Comparison of ENCODE assay signal across 13 cellular contexts in genomic region chr5:52682492-52682891, GRCh38.
A peak's percentile ranks its signal among the peaks of the same experiment; 100 is the strongest.
DNase-seq lines count a peak whose midpoint lies in the region; ATAC-seq and TF ChIP-seq lines count a peak whose summit lies in the region.
"Had no signal": no experiment of that assay in that cellular context is flagged by ENCODE, and none has a peak within 500 bp of the region (broad histone marks: within the 10 kb centered on the region; RNA-seq: fewer than 3 reads in every experiment).

No MANE protein-coding gene starts in this region.

- CTCF ChIA-PET in CD4-positive, alpha-beta T cell (lab: Charles Lee) = no interaction called here

- no peak overlapping the region for H3K4me3 Mint-ChIP-seq in endodermal cell
- no peak overlapping the region for H3K4me3 Mint-ChIP-seq in nephron progenitor cell
- H3K4me3 Mint-ChIP-seq in CD4-positive, alpha-beta T cell = no peak overlapping the region
- H3K4me3 Mint-ChIP-seq: CD4-positive, CD25-positive, alpha-beta regulatory T cell had no signal

- no peak overlapping the region for H3K9ac ChIP-seq in endodermal cell (ENCODE audit: extremely low read depth, low read length, poor library complexity, severe bottlenecking)
- H3K9ac ChIP-seq: BLaER1 had no signal

- DNase-seq in right cardiac atrium (peak in 2 of 3 donors; percentile 26 to 30), Right ventricle myocardium superior (no peak), endodermal cell (peak; percentile 78), nephron progenitor cell (peak; percentile 10), retina (no peak), NCI-H526 treated with DMSO at 0.1 percent for 48 hours (lab: John Stamatoyannopoulos, UW) (no peak)
- DNase-seq in CD4-positive, alpha-beta T cell = no peak
- DNase-seq: 8988T; AML-193; CD4-positive, CD25-positive, alpha-beta regulatory T cell; DMS79 had no signal

- H3K9me3 Mint-ChIP-seq in endodermal cell (no peaks in the 10 kb centered on the region), nephron progenitor cell (no peaks in the 10 kb centered on the region)
- no peaks in the 10 kb centered on the region for H3K9me3 Mint-ChIP-seq in CD4-positive, alpha-beta T cell

- H3K27me3 ChIP-seq in right cardiac atrium (ENCODE audit: control insufficient read depth, insufficient read depth) (no peaks in the 10 kb centered on the region), endodermal cell (ENCODE audit: control insufficient read depth, insufficient read depth, low read length, poor library complexity, severe bottlenecking) (no peaks in the 10 kb centered on the region)
- no peaks in the 10 kb centered on the region for H3K27me3 ChIP-seq in CD4-positive, alpha-beta T cell (ENCODE audit: control insufficient read depth, insufficient read depth, low read length)
- H3K27me3 ChIP-seq: BLaER1 had no signal

- ATAC-seq in right cardiac atrium = no peak
- no peak for ATAC-seq in Right ventricle myocardium superior (ENCODE audit: poor library complexity)
- ATAC-seq in CD4-positive, alpha-beta T cell (ENCODE audit: poor library complexity) = no peak

- TF ChIP-seq CTCF in endodermal cell (conservative IDR thresholded peaks at IDR 0.05) (no peak), nephron progenitor cell (IDR thresholded peaks at IDR 0.05) (no peak)
- no peak for TF ChIP-seq CTCF in CD4-positive, alpha-beta T cell (IDR thresholded peaks at IDR 0.05)

- POLR2A ChIA-PET in CD4-positive, alpha-beta T cell (lab: Charles Lee) = no interaction called here

- 69% methylated on average over 7 of the region's 7 CpGs for WGBS in right cardiac atrium
- 70 to 88% methylated on average over 4 to 7 of the region's 7 CpGs for WGBS in endodermal cell (ENCODE audit: insufficient coverage in 1 of 2, insufficient read length in 1 of 2), 2 experiments

- H3K36me3 Mint-ChIP-seq in endodermal cell (ENCODE audit: low read depth) = no peaks in the 10 kb centered on the region
- H3K36me3 Mint-ChIP-seq in nephron progenitor cell (ENCODE audit: low read depth) = no peaks in the 10 kb centered on the region
- H3K36me3 Mint-ChIP-seq in CD4-positive, alpha-beta T cell (ENCODE audit: low read depth) = no peaks in the 10 kb centered on the region
- H3K36me3 Mint-ChIP-seq: CD4-positive, CD25-positive, alpha-beta regulatory T cell had no signal

- no peak overlapping the region for H3K27ac ChIP-seq in right cardiac atrium (ENCODE audit: low read length)
- no peak overlapping the region for H3K27ac ChIP-seq in endodermal cell (ENCODE audit: low read depth, low read length)
- H3K27ac ChIP-seq in CD4-positive, alpha-beta T cell (ENCODE audit: low read depth, low read length) = no peak overlapping the region
- H3K27ac ChIP-seq: BLaER1, HL-60 had no signal

- H3K36me3 ChIP-seq in endodermal cell (ENCODE audit: control insufficient read depth, insufficient read depth, low read length) = no peaks in the 10 kb centered on the region
- H3K36me3 ChIP-seq: BLaER1 had no signal

- H3K27me3 Mint-ChIP-seq in endodermal cell (ENCODE audit: insufficient read depth) (no peaks in the 10 kb centered on the region), nephron progenitor cell (ENCODE audit: low read depth, poor library complexity) (no peaks in the 10 kb centered on the region)
- H3K27me3 Mint-ChIP-seq in CD4-positive, alpha-beta T cell = peaks cover 8% of the 10 kb centered on the region
- H3K27me3 Mint-ChIP-seq: CD4-positive, CD25-positive, alpha-beta regulatory T cell had no signal

- intact Hi-C loops in right cardiac atrium (cut with DNase I) = no loop called here
- intact Hi-C loops in Right ventricle myocardium superior (cut with DNase I) = no loop called here
- intact Hi-C loops in CD4-positive, alpha-beta T cell (cut with DNase I, micrococcal nuclease) = no loop called here

- H3K4me3 ChIP-seq in right cardiac atrium (ENCODE audit: low read length) = no peak overlapping the region
- H3K4me3 ChIP-seq in endodermal cell (ENCODE audit: low read length) = no peak overlapping the region
- H3K4me3 ChIP-seq: BLaER1 had no signal

- H3K4me1 ChIP-seq in right cardiac atrium (ENCODE audit: control insufficient read depth, insufficient read depth, low read length) (no peaks in the 10 kb centered on the region), endodermal cell (ENCODE audit: control insufficient read depth, insufficient read depth, low read length) (no peaks in the 10 kb centered on the region)
- H3K4me1 ChIP-seq: BLaER1 had no signal

- H3K27ac Mint-ChIP-seq in endodermal cell (no peak overlapping the region), nephron progenitor cell (no peak overlapping the region)
- H3K27ac Mint-ChIP-seq in CD4-positive, alpha-beta T cell = no peak overlapping the region
- H3K27ac Mint-ChIP-seq: CD4-positive, CD25-positive, alpha-beta regulatory T cell had no signal

- H3K9me3 ChIP-seq in right cardiac atrium (ENCODE audit: control insufficient read depth, low read length) (no peaks in the 10 kb centered on the region), endodermal cell (ENCODE audit: control insufficient read depth, low read length) (no peaks in the 10 kb centered on the region)
- H3K9me3 ChIP-seq in CD4-positive, alpha-beta T cell (ENCODE audit: control insufficient read depth, low read length) = no peaks in the 10 kb centered on the region
- H3K9me3 ChIP-seq: BLaER1 had no signal

- H3K4me1 Mint-ChIP-seq in endodermal cell (peaks cover 2% of the 10 kb centered on the region), nephron progenitor cell (no peaks in the 10 kb centered on the region)
- H3K4me1 Mint-ChIP-seq in CD4-positive, alpha-beta T cell (ENCODE audit: low read depth) = no peaks in the 10 kb centered on the region
- H3K4me1 Mint-ChIP-seq: CD4-positive, CD25-positive, alpha-beta regulatory T cell had no signal

Comparison
In these comparisons a context has a peak if more than half of its experiments do, and no peak if none do; other contexts are left out.
1. DNase-seq: peak in right cardiac atrium (2 of 3), endodermal cell (single experiment) and nephron progenitor cell (single experiment); none in Right ventricle myocardium superior (single experiment), retina (single experiment), NCI-H526 treated with DMSO at 0.1 percent for 48 hours (single experiment) and CD4-positive, alpha-beta T cell (0 of 10).